In genomic region chr16:53090591-53091507, GRCh38 we compare ENCODE assay signal across 9 cellular contexts. TPM values are rescaled to one million over a fixed set of nuclear protein-coding genes. Genes with fewer than 3 reads are reported as not detected.
DNase-seq lines count a peak whose midpoint lies in the region; ATAC-seq and TF ChIP-seq lines count a peak whose summit lies in the region.
"Had no signal": no experiment of that assay in that cellular context is flagged by ENCODE, and none has a peak within 500 bp of the region (broad histone marks: within the 10 kb centered on the region; RNA-seq: fewer than 3 reads in every experiment).

No MANE protein-coding gene starts in this region.

- H3K36me3 Mint-ChIP-seq in CD8-positive, alpha-beta memory T cell: peaks cover 0 to 6% (median 2%) of the 10 kb centered on the region in 3 donors
- H3K36me3 Mint-ChIP-seq in IgD-negative memory B cell: no peaks in the 10 kb centered on the region
- H3K36me3 Mint-ChIP-seq in activated T-helper 1 cell treated with anti-CD3 and anti-CD28 coated beads, Interleukin-12 subunit alpha, Interleukin-12 subunit beta, Interleukin-2, Interleukin-4 antibody, amounts not matched to agents 30 ng/mL and 10 ng/mL and 1 ng/mL, durations not matched to agents 14 hours and 24 hours and 36 hours (ENCODE audit: low read depth): peaks cover 3% of the 10 kb centered on the region

- H3K27ac Mint-ChIP-seq in CD8-positive, alpha-beta memory T cell: peak overlapping the region in 7 of 8 donors; percentile 31 to 94 (median 72)
- H3K27ac Mint-ChIP-seq in IgD-negative memory B cell: peak overlapping the region; percentile 43 to 91 (median 91)
- no peak overlapping the region for H3K27ac Mint-ChIP-seq in activated T-helper 1 cell treated with anti-CD3 and anti-CD28 coated beads, Interleukin-12 subunit alpha, Interleukin-12 subunit beta, Interleukin-2, Interleukin-4 antibody, amounts not matched to agents 30 ng/mL and 10 ng/mL and 1 ng/mL, durations not matched to agents 14 hours and 24 hours and 36 hours

- no peak overlapping the region for H3K4me3 ChIP-seq in CD8-positive, alpha-beta memory T cell (ENCODE audit: low read length)
- H3K4me3 ChIP-seq in heart left ventricle (peak overlapping the region in 5 of 12 donors; percentile 7 to 24 (median 17)), HAP-1 (no peak overlapping the region)

- DNase-seq in CD8-positive, alpha-beta memory T cell: no peak
- DNase-seq in heart left ventricle: peak; percentile 94 to 95 (median 95)
- peak; percentile 73 to 97 (median 80) for DNase-seq in posterior cingulate gyrus
- DNase-seq in activated T-helper 1 cell treated with anti-CD3 and anti-CD28 coated beads, Interleukin-12 subunit alpha, Interleukin-12 subunit beta, Interleukin-2, Interleukin-4 antibody, amounts not matched to agents 30 ng/mL and 10 ng/mL and 1 ng/mL, durations not matched to agents 14 hours and 24 hours and 36 hours (ENCODE audit: low spot score): no peak
- no peak for DNase-seq in HAP-1 (ENCODE audit: low spot score in 2 of 2)

- POLR2A ChIA-PET in CD8-positive, alpha-beta memory T cell (lab: Charles Lee): no interaction called here

- H3K27ac ChIP-seq in CD8-positive, alpha-beta memory T cell (ENCODE audit: low read depth, low read length): no peak overlapping the region
- H3K27ac ChIP-seq in adipose tissue (ENCODE audit: low read depth, low read length) (peak overlapping the region; percentile 56), heart left ventricle (peak overlapping the region; percentile 76 to 97 (median 88))

- CTCF ChIA-PET in CD8-positive, alpha-beta memory T cell (lab: Charles Lee): interaction anchor here (1.0 kb wide), 1 partner anchor 11 kb away, joined by 3 read pairs; no protein-coding TSS in a partner anchor

- H3K4me1 Mint-ChIP-seq in CD8-positive, alpha-beta memory T cell: peaks cover 43 to 51% (median 47%) of the 10 kb centered on the region in 3 donors
- peaks cover 32 to 53% (median 50%) of the 10 kb centered on the region in 3 donors for H3K4me1 Mint-ChIP-seq in IgD-negative memory B cell
- peaks cover 37% of the 10 kb centered on the region for H3K4me1 Mint-ChIP-seq in activated T-helper 1 cell treated with anti-CD3 and anti-CD28 coated beads, Interleukin-12 subunit alpha, Interleukin-12 subunit beta, Interleukin-2, Interleukin-4 antibody, amounts not matched to agents 30 ng/mL and 10 ng/mL and 1 ng/mL, durations not matched to agents 14 hours and 24 hours and 36 hours (ENCODE audit: low read depth)

- ATAC-seq in GM19467 (IDR thresholded peaks at IDR 0.05; ENCODE audit: unreplicated experiment) (peak; percentile 55), heart left ventricle (peak; percentile 90 to 95 (median 94))
- ATAC-seq: Panc1 had no signal

- in situ Hi-C loops in HAP-1 (cut with MboI; ENCODE audit: low sequenced_read_pairs): no loop called here

- intact Hi-C loops in heart left ventricle (cut with DNase I) (loop anchor here in 6 of 10 donors (1.0 to 5.0 kb wide), 6 partner anchors 8 to 41 kb away; no protein-coding TSS in a partner anchor), posterior cingulate gyrus (cut with DNase I) (loop anchor here (2.0 to 5.0 kb wide), 2 partner anchors 34 to 40 kb away; no protein-coding TSS in a partner anchor)
- intact Hi-C loops in activated T-helper 1 cell treated with anti-CD3 and anti-CD28 coated beads, Interleukin-12 subunit alpha, Interleukin-12 subunit beta, Interleukin-2, Interleukin-4 antibody, amounts not matched to agents 30 ng/mL and 10 ng/mL and 1 ng/mL, durations not matched to agents 14 hours and 24 hours and 36 hours (cut with micrococcal nuclease): no loop called here

- H3K4me1 ChIP-seq in CD8-positive, alpha-beta memory T cell (ENCODE audit: insufficient read depth, low read length): peaks cover 36% of the 10 kb centered on the region
- peaks cover 18 to 74% (median 63%) of the 10 kb centered on the region in 12 donors for H3K4me1 ChIP-seq in heart left ventricle
- H3K4me1 ChIP-seq in HAP-1: peaks cover 4% of the 10 kb centered on the region; the same call in 1 of the 2 replicates

- H3K27me3 Mint-ChIP-seq in CD8-positive, alpha-beta memory T cell: no peaks in the 10 kb centered on the region
- peaks cover 4% of the 10 kb centered on the region for H3K27me3 Mint-ChIP-seq in IgD-negative memory B cell
- H3K27me3 Mint-ChIP-seq in activated T-helper 1 cell treated with anti-CD3 and anti-CD28 coated beads, Interleukin-12 subunit alpha, Interleukin-12 subunit beta, Interleukin-2, Interleukin-4 antibody, amounts not matched to agents 30 ng/mL and 10 ng/mL and 1 ng/mL, durations not matched to agents 14 hours and 24 hours and 36 hours (ENCODE audit: insufficient read depth): no peaks in the 10 kb centered on the region

- H3K4me3 Mint-ChIP-seq in CD8-positive, alpha-beta memory T cell: peak overlapping the region in 6 of 7 donors; percentile 23 to 79 (median 60)
- H3K4me3 Mint-ChIP-seq in IgD-negative memory B cell: peak overlapping the region; percentile 5 to 97 (median 82)
- no peak overlapping the region for H3K4me3 Mint-ChIP-seq in activated T-helper 1 cell treated with anti-CD3 and anti-CD28 coated beads, Interleukin-12 subunit alpha, Interleukin-12 subunit beta, Interleukin-2, Interleukin-4 antibody, amounts not matched to agents 30 ng/mL and 10 ng/mL and 1 ng/mL, durations not matched to agents 14 hours and 24 hours and 36 hours

- no peaks in the 10 kb centered on the region for H3K9me3 ChIP-seq in CD8-positive, alpha-beta memory T cell (ENCODE audit: low read length)
- H3K9me3 ChIP-seq in heart left ventricle: no peaks in the 10 kb centered on the region
- no peaks in the 10 kb centered on the region for H3K9me3 ChIP-seq in HAP-1

- 3 to 62% (median 8%) methylated on average over 13 of the region's 13 CpGs for WGBS in adipose tissue, 3 donors
- WGBS in heart left ventricle, 4 donors: 33 to 39% (median 36%) methylated on average over 13 of the region's 13 CpGs

- no peak for TF ChIP-seq POLR2A in heart left ventricle (IDR thresholded peaks at IDR 0.05)

- no peaks in the 10 kb centered on the region for H3K9me3 Mint-ChIP-seq in CD8-positive, alpha-beta memory T cell
- no peaks in the 10 kb centered on the region for H3K9me3 Mint-ChIP-seq in IgD-negative memory B cell
- H3K9me3 Mint-ChIP-seq in activated T-helper 1 cell treated with anti-CD3 and anti-CD28 coated beads, Interleukin-12 subunit alpha, Interleukin-12 subunit beta, Interleukin-2, Interleukin-4 antibody, amounts not matched to agents 30 ng/mL and 10 ng/mL and 1 ng/mL, durations not matched to agents 14 hours and 24 hours and 36 hours: no peaks in the 10 kb centered on the region

- no peak for TF ChIP-seq CTCF in heart left ventricle (IDR thresholded peaks at IDR 0.05)

- no peaks in the 10 kb centered on the region for H3K36me3 ChIP-seq in CD8-positive, alpha-beta memory T cell (ENCODE audit: insufficient read depth, low read length)
- H3K36me3 ChIP-seq in heart left ventricle (no peaks in the 10 kb centered on the region), HAP-1 (replicated peaks) (no peaks in the 10 kb centered on the region)

- H3K27me3 ChIP-seq in CD8-positive, alpha-beta memory T cell (ENCODE audit: insufficient read depth, low read length, poor library complexity, severe bottlenecking): no peaks in the 10 kb centered on the region
- no peaks in the 10 kb centered on the region for H3K27me3 ChIP-seq in heart left ventricle
- H3K27me3 ChIP-seq in HAP-1 (ENCODE audit: low read depth): no peaks in the 10 kb centered on the region

RNA-seq across cellular contexts. Expression of gene CHD9, which starts 36.1 kb away (rescaled TPM):
- total RNA-seq in CD8-positive, alpha-beta memory T cell: 10 to 100 TPM; 17.4 to 21.8 TPM
- polyA plus RNA-seq in CD8-positive, alpha-beta memory T cell: 57.4 TPM
- polyA plus RNA-seq in IgD-negative memory B cell (72.3 TPM), adipose tissue (10 to 100 TPM; 11.7 to 20.1 (median 15.4) TPM), heart left ventricle (10 to 100 TPM; 11.8 to 13.1 TPM)
- 10 to 100 TPM; 37.9 to 56.2 (median 44.1) TPM for total RNA-seq in heart left ventricle
- 17.0 and 18.3 TPM in 2 replicates for total RNA-seq in activated T-helper 1 cell treated with anti-CD3 and anti-CD28 coated beads, Interleukin-12 subunit alpha, Interleukin-12 subunit beta, Interleukin-2, Interleukin-4 antibody, amounts not matched to agents 30 ng/mL and 10 ng/mL and 1 ng/mL, durations not matched to agents 14 hours and 24 hours and 36 hours

RNA-seq across cellular contexts. Expression of gene CHD9NB, which starts 38.2 kb away (rescaled TPM):
- 1 to 10 TPM in 1 of 2 experiments, under 1 TPM in 1; 0.79 to 1.0 TPM for total RNA-seq in CD8-positive, alpha-beta memory T cell
- not detected for polyA plus RNA-seq in CD8-positive, alpha-beta memory T cell
- polyA plus RNA-seq in IgD-negative memory B cell (not detected), adipose tissue (1 to 10 TPM in 2 of 3 donors, under 1 TPM in 1; 0.45 to 4.3 (median 1.2) TPM), heart left ventricle (under 1 TPM; 0.21 to 0.76 TPM)
- total RNA-seq in heart left ventricle: 1 to 10 TPM in 1 of 9 donors, under 1 TPM in 7, not detected in 1; 0.39 to 2.3 (median 0.65) TPM
- total RNA-seq in activated T-helper 1 cell treated with anti-CD3 and anti-CD28 coated beads, Interleukin-12 subunit alpha, Interleukin-12 subunit beta, Interleukin-2, Interleukin-4 antibody, amounts not matched to agents 30 ng/mL and 10 ng/mL and 1 ng/mL, durations not matched to agents 14 hours and 24 hours and 36 hours: 0.24 and 1.1 TPM in 2 replicates

Comparison
In these comparisons a context has a peak if more than half of its experiments do, and no peak if none do; other contexts are left out.
1. DNase-seq: peak in heart left ventricle (5 of 5) and posterior cingulate gyrus (10 of 10); none in CD8-positive, alpha-beta memory T cell (0 of 5), activated T-helper 1 cell treated with anti-CD3 and anti-CD28 coated beads, Interleukin-12 subunit alpha, Interleukin-12 subunit beta, Interleukin-2, Interleukin-4 antibody, amounts not matched to agents 30 ng/mL and 10 ng/mL and 1 ng/mL, durations not matched to agents 14 hours and 24 hours and 36 hours (single experiment) and HAP-1 (0 of 2).